ENCODE assay signal across 1 cellular context in genomic region chr10:122471531-122472177, GRCh38.
TF ChIP-seq lines count a peak whose summit lies in the region.

No MANE protein-coding gene starts in this region.

TF ChIP-seq in HepG2, 621 proteins besides CTCF, POLR2A, EP300 and RAD21:
- no peak for TF ChIP-seq DBP (CRISPR knock-in tag; IDR thresholded peaks at IDR 0.05; ENCODE audit: not compliant biosample characterization)
